Comparison of ENCODE assay signal across 1 cellular context in the genomic region with DNA sequence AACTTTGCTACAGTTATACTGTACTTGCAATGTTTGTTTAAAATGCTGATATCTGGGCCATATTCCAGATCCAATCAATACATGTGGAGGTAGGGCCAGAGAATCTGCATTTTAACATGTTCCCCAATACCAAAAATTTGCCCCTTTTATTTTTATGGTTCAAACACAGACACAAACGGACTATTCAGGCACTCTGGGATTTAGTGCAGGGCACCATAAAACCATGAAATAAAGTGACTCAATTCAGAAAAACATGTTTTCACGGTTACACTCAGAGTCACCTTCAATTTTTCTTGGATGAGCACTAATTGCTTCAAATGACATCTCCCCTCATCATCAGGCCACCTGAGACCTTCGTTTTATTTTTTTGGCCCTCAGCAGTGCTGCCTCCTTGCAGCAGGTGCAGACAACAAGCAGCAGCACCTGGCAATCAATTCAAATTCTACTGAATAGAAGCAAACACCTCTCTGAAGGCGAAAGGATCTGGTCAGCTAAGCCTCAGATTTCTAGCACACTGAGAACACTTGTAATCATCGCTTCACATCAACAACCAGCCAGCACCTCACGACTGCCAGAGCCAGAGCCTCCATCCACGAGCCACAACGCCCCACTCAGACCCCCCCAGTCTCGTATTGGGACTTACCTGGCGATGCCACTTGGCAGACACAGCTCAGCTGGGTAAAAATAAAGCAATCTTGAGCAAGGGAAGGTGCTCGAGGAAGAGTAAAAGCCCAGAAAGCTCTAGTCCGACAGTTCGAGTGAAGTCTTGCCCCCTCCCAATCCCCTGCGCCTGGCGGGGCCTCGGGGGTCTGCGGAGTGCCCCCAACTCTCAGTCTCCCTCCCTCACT.
TF ChIP-seq lines count a peak whose summit lies in the region.

No MANE protein-coding gene starts in this region.

TF ChIP-seq in HCT116, 20 proteins besides CTCF, POLR2A, EP300 and RAD21:
- TF ChIP-seq ELF1 (IDR thresholded peaks at IDR 0.05; ENCODE audit: borderline replicate concordance, low read depth): no peak
- 0 out of 2 replicates have a peak, but pooled peaks have one; percentile 13 for TF ChIP-seq JUND (IDR thresholded peaks at IDR 0.05)
- TF ChIP-seq, protein P1, sequence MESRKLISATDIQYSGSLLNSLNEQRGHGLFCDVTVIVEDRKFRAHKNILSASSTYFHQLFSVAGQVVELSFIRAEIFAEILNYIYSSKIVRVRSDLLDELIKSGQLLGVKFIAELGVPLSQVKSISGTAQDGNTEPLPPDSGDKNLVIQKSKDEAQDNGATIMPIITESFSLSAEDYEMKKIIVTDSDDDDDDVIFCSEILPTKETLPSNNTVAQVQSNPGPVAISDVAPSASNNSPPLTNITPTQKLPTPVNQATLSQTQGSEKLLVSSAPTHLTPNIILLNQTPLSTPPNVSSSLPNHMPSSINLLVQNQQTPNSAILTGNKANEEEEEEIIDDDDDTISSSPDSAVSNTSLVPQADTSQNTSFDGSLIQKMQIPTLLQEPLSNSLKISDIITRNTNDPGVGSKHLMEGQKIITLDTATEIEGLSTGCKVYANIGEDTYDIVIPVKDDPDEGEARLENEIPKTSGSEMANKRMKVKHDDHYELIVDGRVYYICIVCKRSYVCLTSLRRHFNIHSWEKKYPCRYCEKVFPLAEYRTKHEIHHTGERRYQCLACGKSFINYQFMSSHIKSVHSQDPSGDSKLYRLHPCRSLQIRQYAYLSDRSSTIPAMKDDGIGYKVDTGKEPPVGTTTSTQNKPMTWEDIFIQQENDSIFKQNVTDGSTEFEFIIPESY (IDR thresholded peaks at IDR 0.05; ENCODE audit: extremely low read depth, insufficient replicate concordance, low read length): no peak
- no peak for TF ChIP-seq SIN3A (IDR thresholded peaks at IDR 0.05; ENCODE audit: low read depth)
